8 cellular contexts compared by ENCODE assay signal in the genomic region with DNA sequence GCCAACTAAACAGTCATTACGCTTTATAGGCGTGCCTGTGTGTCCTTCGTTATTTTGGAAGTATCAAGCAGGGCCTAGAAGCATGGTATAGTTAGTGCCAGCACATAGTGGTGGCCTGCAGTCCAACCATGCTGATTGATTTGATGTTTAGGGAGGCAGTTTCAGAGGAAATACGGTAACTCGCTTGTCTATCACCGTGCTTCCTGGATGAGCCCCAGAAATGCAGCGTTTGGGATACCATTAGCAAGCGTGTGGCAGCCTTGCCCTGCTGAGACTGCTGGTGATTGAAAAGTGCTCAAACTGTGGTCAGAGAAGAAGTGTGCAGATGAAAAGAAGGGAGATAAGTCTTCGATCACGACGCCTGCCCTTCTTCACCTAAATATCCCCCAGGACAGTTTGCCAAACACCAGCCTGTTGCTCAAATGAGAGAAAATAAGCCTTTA.
DNase-seq lines count a peak whose midpoint lies in the region; ATAC-seq and TF ChIP-seq lines count a peak whose summit lies in the region.

No MANE protein-coding gene starts in this region.

- H3K4me3 Mint-ChIP-seq in HFFc6: peak overlapping the region; percentile 86

- ATAC-seq in GM18517 (IDR thresholded peaks at IDR 0.05; ENCODE audit: unreplicated experiment): no peak

- H3K27me3 Mint-ChIP-seq in HFFc6 (ENCODE audit: insufficient read depth): no peaks in the 10 kb centered on the region; the same call in 1 of the 2 replicates

- H3K9me3 ChIP-seq in endocrine pancreas (ENCODE audit: control insufficient read depth, low read length) (no peaks in the 10 kb centered on the region), mucosa of rectum (ENCODE audit: control insufficient read depth in 2 of 2, low read length in 2 of 2) (no peaks in the 10 kb centered on the region)

- H3K9me3 Mint-ChIP-seq in HFFc6: no peaks in the 10 kb centered on the region

- no peaks in the 10 kb centered on the region for H3K36me3 Mint-ChIP-seq in HFFc6 (ENCODE audit: low read depth)

- H3K27ac ChIP-seq in mucosa of rectum (ENCODE audit: low read depth in 2 of 2, low read length in 2 of 2): peak overlapping the region in 1 of 2 donors; percentile 25

- no peak for TF ChIP-seq CTCF in HFFc6 (IDR thresholded peaks at IDR 0.05)

- H3K27me3 ChIP-seq in endocrine pancreas (ENCODE audit: control insufficient read depth, insufficient read depth, low read length) (no peaks in the 10 kb centered on the region), mucosa of rectum (ENCODE audit: control insufficient read depth in 2 of 2, insufficient read depth in 2 of 2, low read length in 2 of 2) (peaks cover 4% of the 10 kb centered on the region in 2 donors)

- H3K4me3 ChIP-seq in endocrine pancreas (ENCODE audit: control insufficient read depth, insufficient read depth, low read length): peak overlapping the region; percentile 28
- peak overlapping the region; percentile 47 to 68 for H3K4me3 ChIP-seq in mucosa of rectum (ENCODE audit: low read length in 2 of 2)

- DNase-seq in EH (ENCODE audit: low read depth) (peak; percentile 74), HFFc6 (peak; percentile 53), RKO (ENCODE audit: low spot score) (peak; percentile 84), NCI-H2029 (lab: John Stamatoyannopoulos, UW) (no peak), NCI-H345 (lab: John Stamatoyannopoulos, UW) (no peak)

- peak overlapping the region; percentile 72 for H3K27ac Mint-ChIP-seq in HFFc6

- H3K4me1 Mint-ChIP-seq in HFFc6 (ENCODE audit: low read depth): peaks cover 57% of the 10 kb centered on the region

- H3K9ac ChIP-seq in endocrine pancreas (ENCODE audit: control insufficient read depth, insufficient read depth, low read length): no peak overlapping the region
- H3K9ac ChIP-seq in mucosa of rectum (ENCODE audit: low read depth in 1 of 2, low read length in 2 of 2): peak overlapping the region in 1 of 2 donors; percentile 18

- H3K4me1 ChIP-seq in endocrine pancreas (ENCODE audit: control insufficient read depth, insufficient read depth, low read length): peaks cover 4% of the 10 kb centered on the region
- H3K4me1 ChIP-seq in mucosa of rectum (ENCODE audit: control insufficient read depth in 2 of 2, insufficient read depth in 2 of 2, low read length in 2 of 2): peaks cover 0 to 10% of the 10 kb centered on the region in 2 donors

- H3K36me3 ChIP-seq in endocrine pancreas (ENCODE audit: control insufficient read depth, insufficient read depth, low read length): no peaks in the 10 kb centered on the region
- no peaks in the 10 kb centered on the region for H3K36me3 ChIP-seq in mucosa of rectum (ENCODE audit: control insufficient read depth in 2 of 2, insufficient read depth in 2 of 2, low read length in 2 of 2)

Comparison
In these comparisons a context has a peak if more than half of its experiments do, and no peak if none do; other contexts are left out.
1. DNase-seq: peak in EH (single experiment), HFFc6 (single experiment) and RKO (single experiment); none in NCI-H2029 (single experiment) and NCI-H345 (single experiment).